ENCODE assay signal across 2 cellular contexts in the genomic region with DNA sequence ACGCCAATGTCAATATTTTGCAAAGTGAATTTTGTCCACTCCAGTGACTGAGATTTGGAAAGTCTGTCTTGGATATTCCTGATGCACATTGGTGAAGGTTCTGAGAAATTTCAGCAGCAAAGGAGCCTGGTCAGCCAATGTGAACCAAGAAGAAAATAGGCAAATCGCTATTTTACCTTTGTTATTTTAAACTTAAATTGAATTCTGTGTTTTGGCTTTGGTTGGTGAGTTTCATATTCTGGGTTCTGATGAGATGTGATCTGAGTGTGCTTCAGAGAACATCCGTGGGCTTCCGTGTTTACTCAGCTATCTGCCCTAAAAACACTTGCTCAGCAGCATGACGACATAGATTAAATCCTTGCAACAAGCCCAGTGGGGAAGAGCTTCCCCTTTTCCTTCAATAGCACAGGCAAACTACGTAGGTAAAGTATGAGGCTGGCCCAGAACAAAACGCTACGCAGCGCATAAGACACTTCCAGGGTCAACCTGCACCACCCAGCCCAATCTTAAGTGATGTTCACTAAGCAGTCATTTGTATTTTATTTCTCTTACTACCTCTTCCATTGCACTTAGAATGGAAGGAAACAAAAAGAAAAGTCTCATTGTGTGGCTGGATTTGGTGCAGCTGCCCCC.
TF ChIP-seq lines count a peak whose summit lies in the region.

No MANE protein-coding gene starts in this region.

TF ChIP-seq in WTC11, 78 proteins besides CTCF, POLR2A, EP300 and RAD21:
- TF ChIP-seq, protein P1, sequence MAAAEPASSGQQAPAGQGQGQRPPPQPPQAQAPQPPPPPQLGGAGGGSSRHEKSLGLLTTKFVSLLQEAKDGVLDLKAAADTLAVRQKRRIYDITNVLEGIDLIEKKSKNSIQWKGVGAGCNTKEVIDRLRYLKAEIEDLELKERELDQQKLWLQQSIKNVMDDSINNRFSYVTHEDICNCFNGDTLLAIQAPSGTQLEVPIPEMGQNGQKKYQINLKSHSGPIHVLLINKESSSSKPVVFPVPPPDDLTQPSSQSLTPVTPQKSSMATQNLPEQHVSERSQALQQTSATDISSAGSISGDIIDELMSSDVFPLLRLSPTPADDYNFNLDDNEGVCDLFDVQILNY (CRISPR knock-in tag; IDR thresholded peaks at IDR 0.05), result no peak
- TF ChIP-seq ETV6 (CRISPR knock-in tag; IDR thresholded peaks at IDR 0.05) (no peak), KAT7 (CRISPR knock-in tag; IDR thresholded peaks at IDR 0.05; ENCODE audit: borderline replicate concordance) (no peak), SMAD4 (CRISPR knock-in tag; IDR thresholded peaks at IDR 0.05) (no peak), GABPB1 (CRISPR knock-in tag; IDR thresholded peaks at IDR 0.05) (peak; percentile 77), ZNF232 (CRISPR knock-in tag; IDR thresholded peaks at IDR 0.05) (no peak)

TF ChIP-seq in SK-N-SH treated with all-trans-retinoic acid at 6 μM for 48 hours, 23 proteins besides CTCF, POLR2A, EP300 and RAD21:
- TF ChIP-seq ARNTL (CRISPR knock-in tag; IDR thresholded peaks at IDR 0.05; ENCODE audit: borderline replicate concordance, low read depth) (no peak), ESRRG (CRISPR knock-in tag; IDR thresholded peaks at IDR 0.05) (no peak), TOX (CRISPR knock-in tag; IDR thresholded peaks at IDR 0.05; ENCODE audit: borderline replicate concordance) (no peak), PPARA (CRISPR knock-in tag; IDR thresholded peaks at IDR 0.05; ENCODE audit: borderline replicate concordance) (no peak), TCF4 (CRISPR knock-in tag; IDR thresholded peaks at IDR 0.05; ENCODE audit: borderline replicate concordance) (no peak), ZFP3 (CRISPR knock-in tag; IDR thresholded peaks at IDR 0.05) (no peak), ISL1 (CRISPR knock-in tag; IDR thresholded peaks at IDR 0.05) (no peak)
- TF ChIP-seq, protein P2, sequence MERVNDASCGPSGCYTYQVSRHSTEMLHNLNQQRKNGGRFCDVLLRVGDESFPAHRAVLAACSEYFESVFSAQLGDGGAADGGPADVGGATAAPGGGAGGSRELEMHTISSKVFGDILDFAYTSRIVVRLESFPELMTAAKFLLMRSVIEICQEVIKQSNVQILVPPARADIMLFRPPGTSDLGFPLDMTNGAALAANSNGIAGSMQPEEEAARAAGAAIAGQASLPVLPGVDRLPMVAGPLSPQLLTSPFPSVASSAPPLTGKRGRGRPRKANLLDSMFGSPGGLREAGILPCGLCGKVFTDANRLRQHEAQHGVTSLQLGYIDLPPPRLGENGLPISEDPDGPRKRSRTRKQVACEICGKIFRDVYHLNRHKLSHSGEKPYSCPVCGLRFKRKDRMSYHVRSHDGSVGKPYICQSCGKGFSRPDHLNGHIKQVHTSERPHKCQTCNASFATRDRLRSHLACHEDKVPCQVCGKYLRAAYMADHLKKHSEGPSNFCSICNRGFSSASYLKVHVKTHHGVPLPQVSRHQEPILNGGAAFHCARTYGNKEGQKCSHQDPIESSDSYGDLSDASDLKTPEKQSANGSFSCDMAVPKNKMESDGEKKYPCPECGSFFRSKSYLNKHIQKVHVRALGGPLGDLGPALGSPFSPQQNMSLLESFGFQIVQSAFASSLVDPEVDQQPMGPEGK (CRISPR knock-in tag; IDR thresholded peaks at IDR 0.05; ENCODE audit: borderline replicate concordance), result no peak
